8 cellular contexts compared by ENCODE assay signal in the genomic region with DNA sequence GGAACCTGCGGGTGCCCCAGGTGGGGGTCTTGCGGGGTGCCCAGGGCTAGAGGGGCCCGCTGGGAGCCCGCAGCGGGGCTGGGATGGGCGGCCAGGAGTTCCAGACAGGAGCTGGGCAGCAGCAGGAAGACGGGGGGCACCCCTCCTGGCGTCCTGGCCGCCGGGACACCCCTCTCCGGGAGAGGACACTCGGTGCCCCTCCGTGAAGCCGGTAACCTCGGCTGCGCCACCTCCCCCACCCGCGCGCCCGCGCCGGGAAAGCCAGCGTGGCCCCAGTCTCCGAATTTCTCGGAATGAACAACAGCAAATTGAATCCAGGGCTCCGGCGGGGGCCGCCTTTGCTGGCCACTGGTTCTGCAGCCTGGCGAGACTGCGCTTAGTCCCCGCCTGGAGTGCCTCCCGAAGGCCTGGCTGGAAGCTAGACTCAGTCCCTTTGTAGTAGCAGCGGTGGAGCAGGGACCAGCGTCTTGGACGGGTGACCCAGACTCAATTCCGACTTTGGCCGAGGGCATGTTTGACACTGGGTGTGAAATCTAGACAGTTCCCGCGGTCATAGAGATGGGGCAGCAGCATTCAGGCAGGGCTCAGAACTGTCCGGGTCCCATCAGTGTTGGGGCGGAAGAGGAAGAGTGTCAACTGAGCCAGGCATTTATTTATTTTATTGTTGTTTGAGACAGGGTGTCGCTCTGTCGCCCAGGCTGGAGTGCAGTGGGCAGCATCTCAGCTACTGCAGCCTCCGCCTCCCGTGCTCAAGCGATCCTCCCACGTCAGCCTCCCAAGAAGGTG. TPM values are rescaled to one million over a fixed set of nuclear protein-coding genes. Genes with fewer than 3 reads are reported as not detected.
DNase-seq lines count a peak whose midpoint lies in the region; ATAC-seq and TF ChIP-seq lines count a peak whose summit lies in the region.

No MANE protein-coding gene starts in this region.

- peak in 1 of 2 donors; percentile 54 for TF ChIP-seq EP300 in tibial nerve (IDR thresholded peaks at IDR 0.05)

- peaks cover 20 to 68% (median 25%) of the 10 kb centered on the region in 3 donors for H3K4me1 ChIP-seq in esophagus squamous epithelium
- H3K4me1 ChIP-seq in muscle layer of colon (ENCODE audit: insufficient read depth, low read length), result peaks cover 20% of the 10 kb centered on the region
- H3K4me1 ChIP-seq in tibial nerve, result peaks cover 0 to 67% (median 27%) of the 10 kb centered on the region in 4 donors

- WGBS in esophagus squamous epithelium, 2 donors, result 1 to 2% methylated on average over 14 to 17 of the region's 47 CpGs
- WGBS in tibial nerve, 2 donors, result 1 to 6% methylated on average over 14 to 43 of the region's 47 CpGs

- H3K27ac ChIP-seq in esophagus squamous epithelium (peak overlapping the region; percentile 98 to 99 (median 99)), muscle layer of colon (ENCODE audit: low read depth, low read length) (peak overlapping the region; percentile 86), tibial nerve (peak overlapping the region; percentile 92 to 100 (median 98))

- TF ChIP-seq POLR2A in esophagus squamous epithelium (IDR thresholded peaks at IDR 0.05) (peak in 1 of 4 donors; percentile 35), tibial nerve (IDR thresholded peaks at IDR 0.05) (no peak)

- H3K9ac ChIP-seq in muscle layer of colon (ENCODE audit: low read length), result peak overlapping the region; percentile 61

- intact Hi-C loops in esophagus squamous epithelium (cut with DNase I), result no loop called here

- H3K27me3 ChIP-seq in esophagus squamous epithelium, result peaks cover 0 to 5% (median 0%) of the 10 kb centered on the region in 4 donors
- H3K27me3 ChIP-seq in muscle layer of colon (ENCODE audit: control insufficient read depth in 1 of 2, insufficient read depth in 2 of 2, low read length in 2 of 2), result no peaks in the 10 kb centered on the region
- no peaks in the 10 kb centered on the region for H3K27me3 ChIP-seq in tibial nerve

- DNase-seq in DMS153 (lab: John Stamatoyannopoulos, UW), result peak; percentile 44
- DNase-seq in NCI-H2227 treated with DMSO at 0.1 percent for 48 hours (lab: John Stamatoyannopoulos, UW), result peak; percentile 58
- peak; percentile 20 for DNase-seq in activated T-cell treated with anti-CD3 and anti-CD28 coated beads for 4 hours
- DNase-seq in esophagus squamous epithelium (lab: John Stamatoyannopoulos, UW), result no peak
- DNase-seq in tibial nerve (ENCODE audit: low spot score in 2 of 2), result peak in 1 of 2 donors; percentile 28

- peaks cover 0 to 8% (median 0%) of the 10 kb centered on the region in 3 donors for H3K36me3 ChIP-seq in esophagus squamous epithelium
- H3K36me3 ChIP-seq in muscle layer of colon (ENCODE audit: insufficient read depth, low read length), result no peaks in the 10 kb centered on the region
- no peaks in the 10 kb centered on the region for H3K36me3 ChIP-seq in tibial nerve

- ATAC-seq in GM21825 (IDR thresholded peaks at IDR 0.05; ENCODE audit: unreplicated experiment) (peak; percentile 26), GM19395 (IDR thresholded peaks at IDR 0.05; ENCODE audit: unreplicated experiment) (no peak)

- H3K4me3 ChIP-seq in esophagus squamous epithelium (peak overlapping the region; percentile 82 to 96 (median 94)), muscle layer of colon (ENCODE audit: low read depth in 1 of 2, low read length in 2 of 2) (peak overlapping the region; percentile 67 to 80), tibial nerve (peak overlapping the region; percentile 73 to 94 (median 88))

- H3K9me3 ChIP-seq in esophagus squamous epithelium, result no peaks in the 10 kb centered on the region
- H3K9me3 ChIP-seq in muscle layer of colon (ENCODE audit: low read length), result no peaks in the 10 kb centered on the region
- no peaks in the 10 kb centered on the region for H3K9me3 ChIP-seq in tibial nerve

- TF ChIP-seq CTCF in esophagus squamous epithelium (IDR thresholded peaks at IDR 0.05), result no peak
- TF ChIP-seq CTCF in tibial nerve (IDR thresholded peaks at IDR 0.05), result no peak

RNA-seq across cellular contexts. Expression of a gene that starts 0.8 kb away (rescaled TPM):
- total RNA-seq in esophagus squamous epithelium (10 to 100 TPM; 43.0 to 65.6 (median 61.1) TPM), tibial nerve (100 to 1,000 TPM; 110 to 153 (median 129) TPM)
